In genomic region chr4:41319553-41319952, GRCh38 we compare ENCODE assay signal across 18 cellular contexts.
DNase-seq lines count a peak whose midpoint lies in the region; ATAC-seq, FAIRE-seq and TF ChIP-seq lines count a peak whose summit lies in the region.
"Had no signal": no experiment of that assay in that cellular context is flagged by ENCODE, and none has a peak within 500 bp of the region (broad histone marks: within the 10 kb centered on the region; RNA-seq: fewer than 3 reads in every experiment).

No MANE protein-coding gene starts in this region.

- TF ChIP-seq RAD21 in Ishikawa (IDR thresholded peaks at IDR 0.05; ENCODE audit: low read depth) (no peak), HepG2 (CRISPR knock-in tag; IDR thresholded peaks at IDR 0.05) (no peak)

- peak in 4 of 7 donors; percentile 20 to 42 (median 26) for DNase-seq in adrenal gland
- DNase-seq in HepG2 (ENCODE audit: low spot score) = peak; percentile 10
- no peak for DNase-seq in caudate nucleus (lab: John Stamatoyannopoulos, UW)
- DNase-seq in stimulated activated effector memory CD8-positive, alpha-beta T cell treated with anti-CD3 and anti-CD28 coated beads, Interleukin-12 subunit alpha, Interleukin-12 subunit beta, amount 100 ng/mL, for 72 hours (ENCODE audit: low spot score in 2 of 2) = no peak
- no peak for DNase-seq in putamen (ENCODE audit: low spot score)
- DNase-seq in neural progenitor cell (ENCODE audit: low spot score) = no peak
- DNase-seq: activated CD4-positive, alpha-beta T cell treated with anti-CD3 and anti-CD28 coated beads for 1 hour; activated T-cell treated with anti-CD3 and anti-CD28 coated beads, Interleukin-2, amount 50 U/mL, for 1 hour; amniotic stem cell; DND-41; NCI-H1105; NCI-H82; retina; stimulated activated CD4-positive, alpha-beta T cell treated with anti-CD3 and anti-CD28 coated beads, Interleukin-2, amount 100 ng/mL, for 48 hours had no signal

- no peaks in the 10 kb centered on the region for H3K9me3 ChIP-seq in adrenal gland (replicated peaks in 1 of 3)
- no peaks in the 10 kb centered on the region for H3K9me3 ChIP-seq in HepG2 (ENCODE audit: low read length)
- H3K9me3 ChIP-seq in neural progenitor cell (ENCODE audit: low read depth) = no peaks in the 10 kb centered on the region

- H2AFZ ChIP-seq in HepG2 (ENCODE audit: low read length) = no peak overlapping the region
- no peak overlapping the region for H2AFZ ChIP-seq in neural progenitor cell (replicated peaks)
- H2AFZ ChIP-seq: GM23248 had no signal

- intact Hi-C loops in adrenal gland (cut with DNase I) (no loop called here), HepG2 (cut with micrococcal nuclease; ENCODE audit: unreplicated experiment) (no loop called here)

- no TSS peak for BruUV-seq in HepG2 (replicated peaks; lab: Mats Ljungman, UMichigan)

- H3K27ac ChIP-seq in C4-2B = peak overlapping the region; percentile 100
- no peak overlapping the region for H3K27ac ChIP-seq in adrenal gland
- H3K27ac ChIP-seq in HepG2 (ENCODE audit: extremely low read length, insufficient read depth, low read length) = no peak overlapping the region
- H3K27ac ChIP-seq in caudate nucleus (ENCODE audit: low read depth, low read length) = no peak overlapping the region
- H3K27ac ChIP-seq in neural progenitor cell = no peak overlapping the region
- H3K27ac ChIP-seq: GM23248 had no signal

- H3K4me1 Mint-ChIP-seq in stimulated activated effector memory CD8-positive, alpha-beta T cell treated with anti-CD3 and anti-CD28 coated beads, Interleukin-12 subunit alpha, Interleukin-12 subunit beta, amount 100 ng/mL, for 72 hours = no peaks in the 10 kb centered on the region
- H3K4me1 Mint-ChIP-seq in neural progenitor cell = peaks cover under 1% of the 10 kb centered on the region

- FAIRE-seq in HepG2 (lab: Jason Lieb, UNC) = no peak

- no peak overlapping the region for H3K27ac Mint-ChIP-seq in stimulated activated effector memory CD8-positive, alpha-beta T cell treated with anti-CD3 and anti-CD28 coated beads, Interleukin-12 subunit alpha, Interleukin-12 subunit beta, amount 100 ng/mL, for 72 hours
- H3K27ac Mint-ChIP-seq in neural progenitor cell = no peak overlapping the region
- H3K27ac Mint-ChIP-seq: stimulated activated memory B cell treated with anti-CD40 and anti-IgM and Interleukin-4, amounts not matched to agents 10 μg/mL and 1 μg/mL and 100 μg/mL, for 72 hours had no signal

- H3K79me2 ChIP-seq in HepG2 (ENCODE audit: insufficient read depth, low read length) = no peaks in the 10 kb centered on the region
- no peaks in the 10 kb centered on the region for H3K79me2 ChIP-seq in neural progenitor cell (ENCODE audit: low read depth)

- no peaks in the 10 kb centered on the region for H3F3A ChIP-seq in neural progenitor cell (ENCODE audit: low read depth)

- H4K20me1 ChIP-seq in HepG2 (ENCODE audit: insufficient read depth, low read length) (no peaks in the 10 kb centered on the region), neural progenitor cell (ENCODE audit: low read depth) (no peaks in the 10 kb centered on the region)

- H3K9me3 Mint-ChIP-seq in stimulated activated effector memory CD8-positive, alpha-beta T cell treated with anti-CD3 and anti-CD28 coated beads, Interleukin-12 subunit alpha, Interleukin-12 subunit beta, amount 100 ng/mL, for 72 hours = no peaks in the 10 kb centered on the region
- H3K9me3 Mint-ChIP-seq in neural progenitor cell = peaks cover 7% of the 10 kb centered on the region
- H3K9me3 Mint-ChIP-seq: stimulated activated memory B cell treated with anti-CD40 and anti-IgM and Interleukin-4, amounts not matched to agents 10 μg/mL and 1 μg/mL and 100 μg/mL, for 72 hours had no signal

- H3K36me3 Mint-ChIP-seq in stimulated activated effector memory CD8-positive, alpha-beta T cell treated with anti-CD3 and anti-CD28 coated beads, Interleukin-12 subunit alpha, Interleukin-12 subunit beta, amount 100 ng/mL, for 72 hours = no peaks in the 10 kb centered on the region
- H3K36me3 Mint-ChIP-seq in neural progenitor cell = peaks cover 2% of the 10 kb centered on the region
- H3K36me3 Mint-ChIP-seq: stimulated activated memory B cell treated with anti-CD40 and anti-IgM and Interleukin-4, amounts not matched to agents 10 μg/mL and 1 μg/mL and 100 μg/mL, for 72 hours had no signal

- H3K9ac ChIP-seq in HepG2 (ENCODE audit: insufficient read depth, low read depth, low read length) = no peak overlapping the region
- H3K9ac ChIP-seq in neural progenitor cell = no peak overlapping the region
- H3K9ac ChIP-seq: GM23248 had no signal

- H3K4me3 ChIP-seq in adrenal gland (no peak overlapping the region), HepG2 (replicated peaks in 1 of 3; ENCODE audit: insufficient read depth in 1 of 3, low read depth in 2 of 3, low read length in 3 of 3) (no peak overlapping the region), neural progenitor cell (no peak overlapping the region)
- H3K4me3 ChIP-seq: GM23248 had no signal

- no peaks in the 10 kb centered on the region for H3K27me3 ChIP-seq in adrenal gland
- H3K27me3 ChIP-seq in HepG2 (ENCODE audit: control insufficient read depth in 1 of 2, insufficient read depth in 2 of 2, low read length in 2 of 2) = no peaks in the 10 kb centered on the region
- no peaks in the 10 kb centered on the region for H3K27me3 ChIP-seq in neural progenitor cell

- ATAC-seq in HepG2 = no peak
- ATAC-seq in stimulated activated effector memory CD8-positive, alpha-beta T cell treated with anti-CD3 and anti-CD28 coated beads, Interleukin-12 subunit alpha, Interleukin-12 subunit beta, amount 100 ng/mL, for 72 hours = no peak
- ATAC-seq: stimulated activated memory B cell treated with anti-CD40 and anti-IgM and Interleukin-4, amounts not matched to agents 10 μg/mL and 1 μg/mL and 100 μg/mL, for 72 hours had no signal

- CTCF ChIA-PET in HepG2 (lab: Yijun Ruan, JAX; ENCODE audit: low intra/inter-chr PET ratio, low total read pairs) = no interaction called here

- POLR2A ChIA-PET in HepG2 (lab: Yijun Ruan, JAX) = no interaction called here

- no peak for TF ChIP-seq CTCF in C4-2B (conservative IDR thresholded peaks at IDR 0.05)
- TF ChIP-seq CTCF in adrenal gland (IDR thresholded peaks at IDR 0.05) = no peak
- no peak for TF ChIP-seq CTCF in HepG2 (CRISPR knock-in tag; IDR thresholded peaks at IDR 0.05)
- no peak for TF ChIP-seq CTCF in neural progenitor cell (IDR thresholded peaks at IDR 0.05)

- H3K4me2 ChIP-seq in HepG2 (ENCODE audit: low read depth, low read length) (no peak overlapping the region; the same call in 1 of the 2 replicates), neural progenitor cell (no peak overlapping the region)

- H3K36me3 ChIP-seq in adrenal gland (replicated peaks in 1 of 2) (no peaks in the 10 kb centered on the region), HepG2 (replicated peaks in 1 of 2; ENCODE audit: control insufficient read depth in 1 of 2, insufficient read depth in 2 of 2, low read length in 2 of 2) (no peaks in the 10 kb centered on the region), neural progenitor cell (no peaks in the 10 kb centered on the region)

- H3K4me3 Mint-ChIP-seq in stimulated activated effector memory CD8-positive, alpha-beta T cell treated with anti-CD3 and anti-CD28 coated beads, Interleukin-12 subunit alpha, Interleukin-12 subunit beta, amount 100 ng/mL, for 72 hours = no peak overlapping the region
- no peak overlapping the region for H3K4me3 Mint-ChIP-seq in neural progenitor cell
- H3K4me3 Mint-ChIP-seq: stimulated activated memory B cell treated with anti-CD40 and anti-IgM and Interleukin-4, amounts not matched to agents 10 μg/mL and 1 μg/mL and 100 μg/mL, for 72 hours had no signal

- no peak for TF ChIP-seq EP300 in Ishikawa (IDR thresholded peaks at IDR 0.05; ENCODE audit: borderline replicate concordance)
- no peak; a peak in 1 of 4 replicates for TF ChIP-seq EP300 in HepG2 (IDR thresholded peaks at IDR 0.05; ENCODE audit: low read depth in 2 of 2, low read length in 2 of 2)
- TF ChIP-seq EP300 in HepG2 (CRISPR knock-in tag; IDR thresholded peaks at IDR 0.05; ENCODE audit: borderline replicate concordance) = no peak

- 28 to 35% (median 31%) methylated on average over 5 of the region's 5 CpGs for WGBS in adrenal gland, 4 donors
- 3% methylated on average over 5 of the region's 5 CpGs for WGBS in HepG2 (ENCODE audit: low lambda C conversion rate)

- H3K4me1 ChIP-seq in adrenal gland (replicated peaks in 1 of 2) (no peaks in the 10 kb centered on the region), HepG2 (ENCODE audit: insufficient read depth, low read length) (peaks cover 9% of the 10 kb centered on the region; the same call in 1 of the 2 replicates), neural progenitor cell (no peaks in the 10 kb centered on the region)

- in situ Hi-C loops in HepG2 (cut with HindIII; ENCODE audit: extremely low pct_ligation_motif_present, low pct_unique_long_range_greater_than_20kb) = no loop called here

- H3K27me3 Mint-ChIP-seq in neural progenitor cell (ENCODE audit: insufficient read depth, low read depth) = peaks cover under 1% of the 10 kb centered on the region
- H3K27me3 Mint-ChIP-seq: stimulated activated memory B cell treated with anti-CD40 and anti-IgM and Interleukin-4, amounts not matched to agents 10 μg/mL and 1 μg/mL and 100 μg/mL, for 72 hours had no signal

- TF ChIP-seq POLR2A in adrenal gland (IDR thresholded peaks at IDR 0.05) (no peak), HepG2 (IDR thresholded peaks at IDR 0.05; ENCODE audit: insufficient read depth in 1 of 2, low read depth in 2 of 2, low read length in 2 of 2) (no peak)

TF ChIP-seq in Ishikawa, 13 proteins besides CTCF, POLR2A, EP300 and RAD21:
- TF ChIP-seq TAF1 (IDR thresholded peaks at IDR 0.05; ENCODE audit: low read depth) = no peak
- 0 out of 2 replicates have a peak, but pooled peaks have one; percentile 9 for TF ChIP-seq TEAD4 (IDR thresholded peaks at IDR 0.05)

TF ChIP-seq in HepG2, 621 proteins besides CTCF, POLR2A, EP300 and RAD21:
- no peak for TF ChIP-seq MED1 (CRISPR knock-in tag; IDR thresholded peaks at IDR 0.05)
- TF ChIP-seq FOSL2 (CRISPR knock-in tag; IDR thresholded peaks at IDR 0.05) = peak; percentile 49
- peak; percentile 27; the same call in 1 of the 2 replicates for TF ChIP-seq ATF7 (IDR thresholded peaks at IDR 0.05)
- TF ChIP-seq ATF7 (CRISPR knock-in tag; IDR thresholded peaks at IDR 0.05) = no peak
- no peak for TF ChIP-seq RBM22 (optimal IDR thresholded peaks at IDR 0.05; ENCODE audit: low read length)

Comparison
In these comparisons a context has a peak if more than half of its experiments do, and no peak if none do; other contexts are left out.
1. DNase-seq: peak in adrenal gland (4 of 7) and HepG2 (single experiment); none in caudate nucleus (0 of 61), stimulated activated effector memory CD8-positive, alpha-beta T cell treated with anti-CD3 and anti-CD28 coated beads, Interleukin-12 subunit alpha, Interleukin-12 subunit beta, amount 100 ng/mL, for 72 hours (0 of 2), putamen (single experiment) and neural progenitor cell (single experiment).